1 cellular context compared by ENCODE assay signal in the genomic region with DNA sequence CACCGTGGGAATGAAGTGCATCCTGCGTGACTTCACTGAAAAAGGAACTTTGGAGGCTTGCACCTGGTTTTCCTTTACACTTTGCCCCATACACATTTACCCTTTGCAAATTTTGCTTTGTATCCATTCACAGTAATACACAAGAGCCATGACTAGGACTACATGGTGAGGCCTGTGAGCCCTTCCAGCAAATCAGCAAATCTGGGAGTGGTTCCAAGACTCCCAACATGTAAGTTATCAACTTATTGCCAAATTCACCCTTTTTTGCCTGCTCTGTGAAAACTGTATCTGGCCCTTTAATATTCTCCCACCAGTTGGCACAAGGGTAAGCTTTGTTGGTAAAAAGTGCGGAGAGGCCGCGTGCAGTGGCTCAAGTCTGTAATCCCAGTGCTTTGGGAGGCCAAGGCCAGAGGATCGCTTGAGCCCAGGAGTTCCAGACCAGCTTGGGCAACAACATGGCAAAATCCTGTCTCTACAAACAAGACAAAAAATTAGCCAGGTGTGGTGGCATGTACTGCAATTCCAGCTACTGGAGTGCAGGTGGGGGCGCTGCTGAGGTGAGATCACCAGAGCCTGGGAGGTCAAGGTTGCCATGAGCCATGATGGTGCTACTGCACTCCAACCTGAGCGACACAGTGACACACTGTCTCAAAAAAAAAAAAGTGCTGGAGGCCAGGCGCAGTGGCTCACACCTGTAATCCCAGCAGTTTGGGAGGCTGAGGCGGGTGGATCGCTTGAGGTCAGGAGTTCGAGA.
TF ChIP-seq lines count a peak whose summit lies in the region.

No MANE protein-coding gene starts in this region.

TF ChIP-seq in WTC11, 78 proteins besides CTCF, POLR2A, EP300 and RAD21 (continued from another document):
- TF ChIP-seq, protein P1, sequence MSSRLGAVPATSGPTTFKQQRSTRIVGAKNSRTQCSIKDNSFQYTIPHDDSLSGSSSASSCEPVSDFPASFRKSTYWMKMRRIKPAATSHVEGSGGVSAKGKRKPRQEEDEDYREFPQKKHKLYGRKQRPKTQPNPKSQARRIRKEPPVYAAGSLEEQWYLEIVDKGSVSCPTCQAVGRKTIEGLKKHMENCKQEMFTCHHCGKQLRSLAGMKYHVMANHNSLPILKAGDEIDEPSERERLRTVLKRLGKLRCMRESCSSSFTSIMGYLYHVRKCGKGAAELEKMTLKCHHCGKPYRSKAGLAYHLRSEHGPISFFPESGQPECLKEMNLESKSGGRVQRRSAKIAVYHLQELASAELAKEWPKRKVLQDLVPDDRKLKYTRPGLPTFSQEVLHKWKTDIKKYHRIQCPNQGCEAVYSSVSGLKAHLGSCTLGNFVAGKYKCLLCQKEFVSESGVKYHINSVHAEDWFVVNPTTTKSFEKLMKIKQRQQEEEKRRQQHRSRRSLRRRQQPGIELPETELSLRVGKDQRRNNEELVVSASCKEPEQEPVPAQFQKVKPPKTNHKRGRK (CRISPR knock-in tag; IDR thresholded peaks at IDR 0.05; ENCODE audit: borderline replicate concordance) = no peak
- no peak for TF ChIP-seq SMAD3 (CRISPR knock-in tag; IDR thresholded peaks at IDR 0.05; ENCODE audit: borderline replicate concordance)
